Comparison of ENCODE assay signal across 17 cellular contexts in genomic region chr4:2552806-2553205, GRCh38. TPM values are rescaled to one million over a fixed set of nuclear protein-coding genes. Genes with fewer than 3 reads are reported as not detected.
DNase-seq lines count a peak whose midpoint lies in the region; ATAC-seq and TF ChIP-seq lines count a peak whose summit lies in the region.
"Had no signal": no experiment of that assay in that cellular context is flagged by ENCODE, and none has a peak within 500 bp of the region (broad histone marks: within the 10 kb centered on the region; RNA-seq: fewer than 3 reads in every experiment).

No MANE protein-coding gene starts in this region.

- H2BK120ac ChIP-seq in trophoblast cell (ENCODE audit: insufficient read depth, low read length, poor library complexity) = no peak overlapping the region

- no peak overlapping the region for H4K12ac ChIP-seq in trophoblast cell (ENCODE audit: low read depth, low read length)

- no peak overlapping the region for H4K8ac ChIP-seq in trophoblast cell (ENCODE audit: low read depth, low read length)

- no peak overlapping the region for H3K4me2 ChIP-seq in trophoblast cell (ENCODE audit: low read length)

- H3K36me3 Mint-ChIP-seq in activated naive CD4-positive, alpha-beta T cell treated with anti-CD3 and anti-CD28 coated beads, Interleukin-2, amount 10 ng/mL, durations not matched to agents 7 days and 5 days = no peaks in the 10 kb centered on the region

- ATAC-seq in stimulated activated naive CD8-positive, alpha-beta T cell treated with anti-CD3 and anti-CD28 coated beads, Interleukin-15, amount 100 ng/mL, for 72 hours = no peak
- ATAC-seq in stimulated activated naive CD8-positive, alpha-beta T cell treated with anti-CD3 and anti-CD28 coated beads, Interleukin-15, Interleukin-2, amounts not matched to agents 100 U/mL and 50 U/mL, for 24 hours = no peak
- no peak for ATAC-seq in lower lobe of right lung
- ATAC-seq: CD8-positive, alpha-beta T cell had no signal

- no peak overlapping the region for H3K4me3 ChIP-seq in lower lobe of right lung
- H3K4me3 ChIP-seq in trophoblast cell (ENCODE audit: low read depth, low read length) = no peak overlapping the region
- H3K4me3 ChIP-seq: BLaER1 treated with 17β-estradiol and CSF1 and Interleukin-3, amounts not matched to agents 10 nM and 100 nM; GM23248; HAP-1 had no signal

- H3K4me3 Mint-ChIP-seq in stimulated activated naive CD8-positive, alpha-beta T cell treated with anti-CD3 and anti-CD28 coated beads, Interleukin-15, amount 100 ng/mL, for 72 hours = no peak overlapping the region
- H3K4me3 Mint-ChIP-seq in activated naive CD4-positive, alpha-beta T cell treated with anti-CD3 and anti-CD28 coated beads, Interleukin-2, amount 10 ng/mL, durations not matched to agents 7 days and 5 days = no peak overlapping the region
- H3K4me3 Mint-ChIP-seq: CD8-positive, alpha-beta T cell had no signal

- H3K27ac Mint-ChIP-seq in stimulated activated naive CD8-positive, alpha-beta T cell treated with anti-CD3 and anti-CD28 coated beads, Interleukin-15, amount 100 ng/mL, for 72 hours = peak overlapping the region; percentile 65 to 67
- H3K27ac Mint-ChIP-seq in activated naive CD4-positive, alpha-beta T cell treated with anti-CD3 and anti-CD28 coated beads, Interleukin-2, amount 10 ng/mL, durations not matched to agents 7 days and 5 days = no peak overlapping the region
- H3K27ac Mint-ChIP-seq: B cell; CD8-positive, alpha-beta T cell had no signal

- H3K9me3 ChIP-seq in lower lobe of right lung = no peaks in the 10 kb centered on the region
- H3K9me3 ChIP-seq in trophoblast cell (ENCODE audit: insufficient read depth, low read depth, low read length) = no peaks in the 10 kb centered on the region
- H3K9me3 ChIP-seq: HAP-1 had no signal

- H2BK5ac ChIP-seq in trophoblast cell (ENCODE audit: low read depth, low read length, poor library complexity) = no peak overlapping the region

- in situ Hi-C loops in GM13976 (cut with MboI; ENCODE audit: low sequenced_read_pairs, unreplicated experiment) = no loop called here

- intact Hi-C loops in lower lobe of right lung (cut with DNase I) = no loop called here

- peaks cover 48% of the 10 kb centered on the region for H3K4me1 Mint-ChIP-seq in stimulated activated naive CD8-positive, alpha-beta T cell treated with anti-CD3 and anti-CD28 coated beads, Interleukin-15, amount 100 ng/mL, for 72 hours
- no peaks in the 10 kb centered on the region for H3K4me1 Mint-ChIP-seq in activated naive CD4-positive, alpha-beta T cell treated with anti-CD3 and anti-CD28 coated beads, Interleukin-2, amount 10 ng/mL, durations not matched to agents 7 days and 5 days

- no peaks in the 10 kb centered on the region for H3K27me3 Mint-ChIP-seq in stimulated activated naive CD8-positive, alpha-beta T cell treated with anti-CD3 and anti-CD28 coated beads, Interleukin-15, amount 100 ng/mL, for 72 hours
- H3K27me3 Mint-ChIP-seq in activated naive CD4-positive, alpha-beta T cell treated with anti-CD3 and anti-CD28 coated beads, Interleukin-2, amount 10 ng/mL, durations not matched to agents 7 days and 5 days = no peaks in the 10 kb centered on the region
- H3K27me3 Mint-ChIP-seq: B cell had no signal

- no peak overlapping the region for H3K9ac ChIP-seq in trophoblast cell (ENCODE audit: low read length)
- H3K9ac ChIP-seq: BLaER1 treated with 17β-estradiol and CSF1 and Interleukin-3, amounts not matched to agents 10 nM and 100 nM; GM23248 had no signal

- no peak overlapping the region for H2AK5ac ChIP-seq in trophoblast cell (ENCODE audit: low read length)

- no peak for DNase-seq in stimulated activated naive CD8-positive, alpha-beta T cell treated with anti-CD3 and anti-CD28 coated beads, Interleukin-15, amount 100 ng/mL, for 72 hours
- DNase-seq in stimulated activated naive CD8-positive, alpha-beta T cell treated with anti-CD3 and anti-CD28 coated beads, Interleukin-15, Interleukin-2, amounts not matched to agents 100 U/mL and 50 U/mL, for 24 hours = no peak
- DNase-seq in lower lobe of right lung = peak; percentile 17
- peak; percentile 62 to 69 for DNase-seq in trophoblast cell
- DNase-seq in activated naive CD4-positive, alpha-beta T cell treated with anti-CD3 and anti-CD28 coated beads, Interleukin-2, amount 10 ng/mL, durations not matched to agents 7 days and 5 days = no peak
- no peak for DNase-seq in COR-L47 (lab: John Stamatoyannopoulos, UW)
- no peak for DNase-seq in GM13976 (ENCODE audit: low spot score)
- DNase-seq: CD8-positive, alpha-beta T cell; DMS 273 treated with DMSO at 0.1 percent for 48 hours; DMS53; DND-41; EL; GM23248; IMR-90 had no signal

- peaks cover 7% of the 10 kb centered on the region for H3K79me2 ChIP-seq in trophoblast cell (ENCODE audit: control insufficient read depth, insufficient read depth, low read length, poor library complexity)

- H3K27me3 ChIP-seq in lower lobe of right lung (ENCODE audit: low read depth) (no peaks in the 10 kb centered on the region), trophoblast cell (ENCODE audit: insufficient read depth, low read length) (no peaks in the 10 kb centered on the region)
- H3K27me3 ChIP-seq: BLaER1 treated with 17β-estradiol and CSF1 and Interleukin-3, amounts not matched to agents 10 nM and 100 nM had no signal

- H3K4ac ChIP-seq in trophoblast cell (ENCODE audit: low read depth, low read length) = peak overlapping the region; percentile 64

- H4K91ac ChIP-seq in trophoblast cell (ENCODE audit: low read depth, low read length) = no peak overlapping the region

- H3K4me1 ChIP-seq in lower lobe of right lung (peaks cover 7% of the 10 kb centered on the region), trophoblast cell (ENCODE audit: control insufficient read depth in 1 of 2, insufficient read depth in 2 of 2, low read length in 2 of 2) (no peaks in the 10 kb centered on the region)
- H3K4me1 ChIP-seq: HAP-1 had no signal

- H3K23ac ChIP-seq in trophoblast cell (ENCODE audit: low read length) = no peak overlapping the region

- H3K14ac ChIP-seq in trophoblast cell (ENCODE audit: low read length) = no peak overlapping the region

- no peaks in the 10 kb centered on the region for H3K36me3 ChIP-seq in lower lobe of right lung
- no peaks in the 10 kb centered on the region for H3K36me3 ChIP-seq in trophoblast cell (ENCODE audit: control insufficient read depth in 1 of 2, insufficient read depth in 2 of 2, low read length in 2 of 2)
- H3K36me3 ChIP-seq: HAP-1 had no signal

- TF ChIP-seq CTCF in lower lobe of right lung (IDR thresholded peaks at IDR 0.05) (no peak), GM13976 (IDR thresholded peaks at IDR 0.05; ENCODE audit: borderline replicate concordance, control extremely low read depth, extremely low read depth, insufficient read depth, missing control alignments) (no peak)

- no peak overlapping the region for H3K18ac ChIP-seq in trophoblast cell (ENCODE audit: low read length)

- no peak overlapping the region for H2AFZ ChIP-seq in trophoblast cell (ENCODE audit: insufficient read depth, low read length, poor library complexity)
- H2AFZ ChIP-seq: GM23248 had no signal

- H2BK12ac ChIP-seq in trophoblast cell (ENCODE audit: low read length) = no peak overlapping the region

- H3K9me3 Mint-ChIP-seq in stimulated activated naive CD8-positive, alpha-beta T cell treated with anti-CD3 and anti-CD28 coated beads, Interleukin-15, amount 100 ng/mL, for 72 hours = no peaks in the 10 kb centered on the region
- H3K9me3 Mint-ChIP-seq in activated naive CD4-positive, alpha-beta T cell treated with anti-CD3 and anti-CD28 coated beads, Interleukin-2, amount 10 ng/mL, durations not matched to agents 7 days and 5 days = no peaks in the 10 kb centered on the region
- H3K9me3 Mint-ChIP-seq: CD8-positive, alpha-beta T cell had no signal

- H3K27ac ChIP-seq in lower lobe of right lung (no peak overlapping the region), trophoblast cell (ENCODE audit: low read depth, low read length) (no peak overlapping the region)
- H3K27ac ChIP-seq: BLaER1 treated with 17β-estradiol and CSF1 and Interleukin-3, amounts not matched to agents 10 nM and 100 nM; GM23248 had no signal

- CTCF ChIA-PET in activated naive CD4-positive, alpha-beta T cell treated with anti-CD3 and anti-CD28 coated beads, Interleukin-2, amount 10 ng/mL, durations not matched to agents 7 days and 5 days (lab: Charles Lee) = no interaction called here

- no CpG with 5 or more reads among the region's 11 CpGs for WGBS in trophoblast cell (ENCODE audit: extremely low coverage, insufficient coverage, insufficient read length)

- H3K79me1 ChIP-seq in trophoblast cell (ENCODE audit: low read length) = no peaks in the 10 kb centered on the region

RNA-seq across cellular contexts. Expression of gene FAM193A, which starts 16.4 kb away (rescaled TPM):
- total RNA-seq in lower lobe of right lung = 26.1 TPM
- 12.4 and 13.0 TPM in 2 replicates for polyA plus RNA-seq in trophoblast cell (2013)

Comparison
In these comparisons a context has a peak if more than half of its experiments do, and no peak if none do; other contexts are left out.
1. DNase-seq: peak in lower lobe of right lung (single experiment) and trophoblast cell (2 of 2); none in stimulated activated naive CD8-positive, alpha-beta T cell treated with anti-CD3 and anti-CD28 coated beads, Interleukin-15, amount 100 ng/mL, for 72 hours (0 of 2), stimulated activated naive CD8-positive, alpha-beta T cell treated with anti-CD3 and anti-CD28 coated beads, Interleukin-15, Interleukin-2, amounts not matched to agents 100 U/mL and 50 U/mL, for 24 hours (single experiment), activated naive CD4-positive, alpha-beta T cell treated with anti-CD3 and anti-CD28 coated beads, Interleukin-2, amount 10 ng/mL, durations not matched to agents 7 days and 5 days (single experiment), COR-L47 (single experiment) and GM13976 (single experiment).